8 cellular contexts compared by ENCODE assay signal in the genomic region with DNA sequence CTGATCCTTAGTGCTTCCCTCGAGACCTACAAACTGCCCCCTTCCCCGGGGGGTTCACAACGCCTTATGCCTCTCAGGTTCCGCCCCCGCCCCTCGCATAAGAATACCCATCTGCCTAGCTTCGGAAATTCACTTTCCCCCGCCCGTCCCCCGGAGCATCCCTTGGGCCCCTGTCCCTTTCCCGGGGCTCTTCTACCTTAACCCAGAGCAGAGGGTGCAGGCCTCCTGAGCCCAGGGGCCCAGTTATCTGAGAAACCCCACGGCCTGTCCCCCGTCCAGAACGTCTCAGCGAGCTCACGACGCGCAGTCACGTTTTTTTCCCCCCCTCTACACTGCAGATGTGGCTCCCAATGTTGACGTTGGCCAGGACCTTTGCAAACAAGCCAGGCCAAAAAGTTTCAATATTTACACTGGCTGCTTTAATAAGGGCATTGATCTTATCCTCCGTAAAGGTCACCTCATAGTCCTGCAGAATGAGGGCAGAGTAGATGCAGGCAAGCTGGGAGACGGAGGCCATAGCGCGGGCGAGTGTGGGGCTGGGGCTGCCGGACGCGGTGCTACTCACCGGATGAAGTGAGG. TPM values are rescaled to one million over a fixed set of nuclear protein-coding genes. Genes with fewer than 3 reads are reported as not detected.
A peak's percentile ranks its signal among the peaks of the same experiment; 100 is the strongest.
DNase-seq lines count a peak whose midpoint lies in the region; ATAC-seq and TF ChIP-seq lines count a peak whose summit lies in the region.

No MANE protein-coding gene starts in this region.

- ATAC-seq in GM19025 (IDR thresholded peaks at IDR 0.05; ENCODE audit: low read depth, unreplicated experiment) (peak; percentile 14), HG03342 (IDR thresholded peaks at IDR 0.05; ENCODE audit: unreplicated experiment) (peak; percentile 25), natural killer cell (peak; percentile 11 to 16 (median 12))

- H3K27ac ChIP-seq in esophagus (ENCODE audit: low read depth in 2 of 2, low read length in 1 of 2) (peak overlapping the region; percentile 98 to 100), uterus (peak overlapping the region; percentile 97 to 99)

- H3K27me3 Mint-ChIP-seq in natural killer cell (ENCODE audit: low read depth in 2 of 2), result no peaks in the 10 kb centered on the region

- H3K36me3 ChIP-seq in esophagus (ENCODE audit: control insufficient read depth in 2 of 2, insufficient read depth in 2 of 2, low read length in 1 of 2) (no peaks in the 10 kb centered on the region), uterus (no peaks in the 10 kb centered on the region)

- WGBS in esophagus, 2 donors, result 1% methylated on average over 29 of the region's 29 CpGs

- peaks cover 12 to 15% of the 10 kb centered on the region in 2 donors for H3K4me1 Mint-ChIP-seq in natural killer cell

- H3K27ac Mint-ChIP-seq in natural killer cell, result no peak overlapping the region

- H3K4me1 ChIP-seq in esophagus (ENCODE audit: control insufficient read depth in 2 of 2, insufficient read depth in 2 of 2, low read length in 1 of 2) (no peaks in the 10 kb centered on the region), uterus (peaks cover 19 to 20% of the 10 kb centered on the region in 2 donors)

- no peaks in the 10 kb centered on the region for H3K9me3 ChIP-seq in esophagus (ENCODE audit: control insufficient read depth in 2 of 2, insufficient read depth in 1 of 2, low read depth in 1 of 2, low read length in 1 of 2)
- H3K9me3 ChIP-seq in uterus, result no peaks in the 10 kb centered on the region

- no peaks in the 10 kb centered on the region for H3K36me3 Mint-ChIP-seq in natural killer cell

- TF ChIP-seq POLR2A in uterus (IDR thresholded peaks at IDR 0.05), result no peak

- no peak overlapping the region for H3K4me3 Mint-ChIP-seq in natural killer cell

- DNase-seq in COLO668 (lab: John Stamatoyannopoulos, UW; ENCODE audit: unreplicated experiment) (peak; percentile 30), SK-N-DZ (ENCODE audit: low spot score) (peak; percentile 26), natural killer cell (peak; percentile 17), uterus (peak; percentile 29 to 34)
- no peak for DNase-seq in stimulated activated naive CD4-positive, alpha-beta T cell treated with Interleukin-2 at 50 U/mL for 16 hours (lab: John Stamatoyannopoulos, UW)

- TF ChIP-seq CTCF in natural killer cell (IDR thresholded peaks at IDR 0.05) (no peak), uterus (IDR thresholded peaks at IDR 0.05) (no peak)

- peak overlapping the region; percentile 71 to 74 for H3K4me3 ChIP-seq in esophagus (ENCODE audit: low read depth in 1 of 2, low read length in 2 of 2)
- peak overlapping the region; percentile 74 to 85 for H3K4me3 ChIP-seq in uterus

- H3K9me3 Mint-ChIP-seq in natural killer cell, result no peaks in the 10 kb centered on the region

- H3K27me3 ChIP-seq in esophagus (ENCODE audit: control insufficient read depth in 1 of 2, insufficient read depth in 2 of 2, low read length in 2 of 2) (no peaks in the 10 kb centered on the region), uterus (no peaks in the 10 kb centered on the region)

- intact Hi-C loops in natural killer cell (cut with micrococcal nuclease) (loop anchor here (5.0 to 10.0 kb wide), 4 partner anchors 43 to 313 kb away; partner anchors contain the start of genes DHX8, TMEM106A and VAT1), uterus (cut with DNase I; ENCODE audit: low total_unique reads) (no loop called here)

RNA-seq across cellular contexts. Expression of gene NBR1, which starts 1.4 kb away (rescaled TPM):
- 44.4 and 51.1 TPM in 2 replicates for polyA plus RNA-seq in SK-N-DZ (2014; cell fraction: cytosol; rRNA removed)
- polyA plus RNA-seq in SK-N-DZ (2014; cell fraction: nucleus; rRNA removed), result 24.5 and 27.4 TPM in 2 replicates
- polyA plus RNA-seq in esophagus, result 10 to 100 TPM; 25.2 to 26.1 TPM
- 10 to 100 TPM; 63.3 to 74.8 (median 67.0) TPM for total RNA-seq in natural killer cell
- 100 to 1,000 TPM in 1 of 4 donors, 10 to 100 TPM in 3; 30.0 to 126 (median 67.2) TPM for total RNA-seq in uterus

RNA-seq across cellular contexts. Expression of gene TMEM106A, which starts 42.0 kb away (rescaled TPM):
- polyA plus RNA-seq in SK-N-DZ (2014; cell fraction: cytosol; rRNA removed), result 0.10 TPM in 1 of 2 replicates, not detected in the other
- 0.15 and 1.6 TPM in 2 replicates for polyA plus RNA-seq in SK-N-DZ (2014; cell fraction: nucleus; rRNA removed)
- polyA plus RNA-seq in esophagus, result 1 to 10 TPM in 1 of 2 donors, under 1 TPM in 1; 0.49 to 2.3 TPM
- total RNA-seq in natural killer cell, result 10 to 100 TPM; 22.0 to 27.4 (median 22.4) TPM
- 10 to 100 TPM in 2 of 4 donors, 1 to 10 TPM in 2; 2.3 to 20.7 (median 11.9) TPM for total RNA-seq in uterus

RNA-seq across cellular contexts. Expression of gene BRCA1, which starts 44.5 kb away (rescaled TPM):
- polyA plus RNA-seq in SK-N-DZ (2014; cell fraction: cytosol; rRNA removed), result 45.5 and 61.6 TPM in 2 replicates
- polyA plus RNA-seq in SK-N-DZ (2014; cell fraction: nucleus; rRNA removed), result 27.9 and 37.2 TPM in 2 replicates
- 1 to 10 TPM; 3.7 to 3.8 TPM for polyA plus RNA-seq in esophagus
- total RNA-seq in natural killer cell (1 to 10 TPM; 5.7 to 9.9 (median 8.6) TPM), uterus (10 to 100 TPM in 2 of 4 donors, 1 to 10 TPM in 2; 1.2 to 30.7 (median 15.4) TPM)

RNA-seq across cellular contexts. Expression of gene CCDC200, which starts 58.8 kb away (rescaled TPM):
- polyA plus RNA-seq in SK-N-DZ (2014; cell fraction: cytosol; rRNA removed), result not detected in 2 replicates
- polyA plus RNA-seq in SK-N-DZ (2014; cell fraction: nucleus; rRNA removed), result not detected in 2 replicates
- not detected for polyA plus RNA-seq in esophagus
- 1 to 10 TPM in 1 of 3 donors, under 1 TPM in 1, not detected in 1; 0.64 to 1.5 TPM for total RNA-seq in natural killer cell
- not detected for total RNA-seq in uterus
